8 cellular contexts compared by ENCODE assay signal in the genomic region with DNA sequence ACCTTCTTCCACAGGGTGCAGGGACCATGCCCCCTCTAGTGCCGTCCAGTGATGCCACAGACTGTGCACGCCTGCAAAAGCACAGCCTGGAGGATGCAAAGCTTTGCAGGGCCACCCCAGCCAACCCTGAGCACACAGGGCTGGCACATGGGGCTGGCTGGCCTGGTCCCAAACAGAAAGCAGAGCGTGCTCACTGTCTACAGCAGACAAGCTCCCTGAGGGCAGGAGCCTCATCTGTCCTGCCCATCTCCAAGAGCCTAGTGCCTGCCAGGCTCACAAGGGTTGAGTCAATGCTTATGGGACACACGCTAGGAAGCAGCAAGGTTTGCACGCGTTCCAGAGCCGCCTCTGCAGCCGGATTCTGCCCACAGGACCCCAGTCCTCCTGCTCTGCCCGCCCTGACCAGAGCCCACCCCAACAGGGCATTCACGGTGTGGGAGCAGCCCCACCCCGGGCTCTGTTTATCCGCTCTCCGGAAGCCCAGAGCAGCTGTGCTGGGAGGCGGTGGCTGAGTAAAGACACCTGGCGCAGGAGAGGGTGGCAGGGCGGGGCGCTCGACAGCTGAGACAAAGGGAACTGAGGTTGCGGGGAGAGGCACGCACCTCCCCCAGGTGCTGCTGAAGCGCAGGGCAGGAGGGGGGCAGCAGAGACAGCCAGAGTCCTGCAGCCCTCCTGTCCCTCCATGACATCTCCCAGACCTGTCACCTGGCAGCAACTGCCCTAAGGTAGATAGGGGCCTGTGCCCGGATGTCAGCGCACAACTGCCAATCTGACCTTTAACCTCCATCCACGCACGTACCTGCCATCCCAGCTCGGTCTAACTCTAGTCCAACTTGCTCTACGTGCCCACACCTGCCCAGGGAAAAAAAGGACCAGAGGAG. TPM values are rescaled to one million over a fixed set of nuclear protein-coding genes. Genes with fewer than 3 reads are reported as not detected.
A peak's percentile ranks its signal among the peaks of the same experiment; 100 is the strongest.
DNase-seq lines count a peak whose midpoint lies in the region; ATAC-seq, FAIRE-seq and TF ChIP-seq lines count a peak whose summit lies in the region.

No MANE protein-coding gene starts in this region.

- H3K27ac ChIP-seq in GM23338 (ENCODE audit: low read depth) (no peak overlapping the region), parathyroid adenoma (peak overlapping the region; percentile 99)

- H4K20me1 ChIP-seq in GM23338 (replicated peaks; ENCODE audit: insufficient read depth) = no peaks in the 10 kb centered on the region

- H3K4me2 ChIP-seq in GM23338 = peak overlapping the region; percentile 90
- H3K4me2 ChIP-seq in parathyroid adenoma (ENCODE audit: low read length) = no peak overlapping the region

- H2AFZ ChIP-seq in GM23338 = no peak overlapping the region
- no peak overlapping the region for H2AFZ ChIP-seq in parathyroid adenoma

- H3K9me3 Mint-ChIP-seq in GM23338 = peaks cover 3% of the 10 kb centered on the region; the same call in 2 of the 3 replicates

- intact Hi-C loops in posterior vena cava (cut with DNase I) = no loop called here

- ATAC-seq in GM23338 = peak; percentile 3

- H3F3A ChIP-seq in GM23338 (replicated peaks; ENCODE audit: low read depth) = no peaks in the 10 kb centered on the region

- no peaks in the 10 kb centered on the region for H3K9me2 ChIP-seq in GM23338 (ENCODE audit: insufficient read depth)

- H3K4me3 ChIP-seq in GM23338 = peak overlapping the region; percentile 82
- H3K4me3 ChIP-seq in bronchial epithelial cell (ENCODE audit: low read depth, low read length) = no peak overlapping the region
- no peak overlapping the region for H3K4me3 ChIP-seq in parathyroid adenoma (ENCODE audit: low read depth, low read length)

- FAIRE-seq in bronchial epithelial cell (lab: Jason Lieb, UNC) = no peak

- H3K27me3 Mint-ChIP-seq in GM23338 (ENCODE audit: insufficient read depth, low read depth, poor library complexity) = peaks cover 43% of the 10 kb centered on the region

- peak overlapping the region; percentile 83 for H3K4me3 Mint-ChIP-seq in GM23338

- H3K36me3 Mint-ChIP-seq in GM23338 (ENCODE audit: low read depth) = no peaks in the 10 kb centered on the region; the same call in 2 of the 3 replicates

- DNase-seq in GM23338 (ENCODE audit: low spot score) = peak; percentile 77
- DNase-seq in NCI-H2196 (lab: John Stamatoyannopoulos, UW; ENCODE audit: unreplicated experiment) = peak; percentile 55
- peak; percentile 13 for DNase-seq in bronchial epithelial cell (ENCODE audit: low read depth)
- no peak for DNase-seq in cerebellum (ENCODE audit: low spot score)
- DNase-seq in midbrain (lab: John Stamatoyannopoulos, UW) = no peak
- no peak for DNase-seq in CD1c-positive myeloid dendritic cell (ENCODE audit: extremely low spot score)
- no peak for DNase-seq in posterior vena cava (ENCODE audit: low spot score)

- H3K27me3 ChIP-seq in GM23338 (ENCODE audit: insufficient read depth) = peaks cover 31% of the 10 kb centered on the region
- peaks cover 26% of the 10 kb centered on the region for H3K27me3 ChIP-seq in bronchial epithelial cell (ENCODE audit: control insufficient read depth, insufficient read depth, low read length)
- H3K27me3 ChIP-seq in parathyroid adenoma (ENCODE audit: control insufficient read depth, insufficient read depth, low read length) = no peaks in the 10 kb centered on the region

- TF ChIP-seq CTCF in GM23338 (conservative IDR thresholded peaks at IDR 0.05; ENCODE audit: low read depth in 2 of 2) (no peak), bronchial epithelial cell (IDR thresholded peaks at IDR 0.05; ENCODE audit: insufficient read depth, low read length, severe bottlenecking) (no peak), parathyroid adenoma (IDR thresholded peaks at IDR 0.05) (no peak)

- H3K36me3 ChIP-seq in GM23338 (ENCODE audit: insufficient read depth) = no peaks in the 10 kb centered on the region
- no peaks in the 10 kb centered on the region for H3K36me3 ChIP-seq in bronchial epithelial cell (ENCODE audit: control insufficient read depth, insufficient read depth, low read length)
- no peaks in the 10 kb centered on the region for H3K36me3 ChIP-seq in parathyroid adenoma (ENCODE audit: control insufficient read depth, insufficient read depth, low read length)

- no peak overlapping the region for H3K9ac ChIP-seq in parathyroid adenoma

- peaks cover 59% of the 10 kb centered on the region for H3K4me1 Mint-ChIP-seq in GM23338

- H3K79me2 ChIP-seq in GM23338 (replicated peaks; ENCODE audit: insufficient read depth) = no peaks in the 10 kb centered on the region
- peaks cover 9% of the 10 kb centered on the region for H3K79me2 ChIP-seq in parathyroid adenoma

- H3K27ac Mint-ChIP-seq in GM23338 = no peak overlapping the region

- H3K4me1 ChIP-seq in GM23338 (ENCODE audit: insufficient read depth) (peaks cover 39% of the 10 kb centered on the region), parathyroid adenoma (peaks cover 29% of the 10 kb centered on the region)

- no peaks in the 10 kb centered on the region for H3K9me3 ChIP-seq in parathyroid adenoma (ENCODE audit: control insufficient read depth, low read length)

TF ChIP-seq in GM23338, 12 proteins besides CTCF, POLR2A, EP300 and RAD21:
- TF ChIP-seq POLR2AphosphoS5 (IDR thresholded peaks at IDR 0.05; ENCODE audit: low read depth) (no peak), CREB1 (CRISPR knock-in tag; IDR thresholded peaks at IDR 0.05; ENCODE audit: low read depth) (no peak)
TF ChIP-seq in GM23338: peak in this region for 0.

RNA-seq across cellular contexts. Expression of a gene that starts 4.3 kb away (rescaled TPM):
- 11.3 and 14.7 TPM in 2 replicates for total RNA-seq in GM23338 (2014; rRNA removed; shearing (Covaris generic))
- 2.6 and 2.9 TPM in 2 replicates for polyA plus RNA-seq in GM23338 (2016; fragmentation: Nextera tagmentation; extraction: Ambion mirVana)
- total RNA-seq in bronchial epithelial cell (under 0.01 and 0.13 TPM in 2 replicates), cerebellum (14.2 TPM), posterior vena cava (10 to 100 TPM; 27.3 to 37.3 TPM)

RNA-seq across cellular contexts. Expression of a gene that starts 17.0 kb away (rescaled TPM):
- total RNA-seq in GM23338 (2014; rRNA removed; shearing (Covaris generic)) = 6.1 and 13.3 TPM in 2 replicates
- 2.6 and 3.1 TPM in 2 replicates for polyA plus RNA-seq in GM23338 (2016; fragmentation: Nextera tagmentation; extraction: Ambion mirVana)
- total RNA-seq in bronchial epithelial cell (under 0.01 TPM in 2 replicates), cerebellum (1.5 TPM), posterior vena cava (10 to 100 TPM; 27.9 to 71.8 TPM)

RNA-seq across cellular contexts. Expression of a gene that starts 50.5 kb away (rescaled TPM):
- 1.2 and 2.2 TPM in 2 replicates for total RNA-seq in GM23338 (2014; rRNA removed; shearing (Covaris generic))
- 3.2 and 3.4 TPM in 2 replicates for polyA plus RNA-seq in GM23338 (2016; fragmentation: Nextera tagmentation; extraction: Ambion mirVana)
- total RNA-seq in bronchial epithelial cell = under 0.01 and 0.26 TPM in 2 replicates
- total RNA-seq in cerebellum = 3.9 TPM
- not detected for total RNA-seq in posterior vena cava

RNA-seq across cellular contexts. Expression of a gene that starts 54.4 kb away (rescaled TPM):
- 27.1 and 41.1 TPM in 2 replicates for total RNA-seq in GM23338 (2014; rRNA removed; shearing (Covaris generic))
- 11.4 and 13.1 TPM in 2 replicates for polyA plus RNA-seq in GM23338 (2016; fragmentation: Nextera tagmentation; extraction: Ambion mirVana)
- 20.5 and 22.4 TPM in 2 replicates for total RNA-seq in bronchial epithelial cell
- 35.3 TPM for total RNA-seq in cerebellum
- 10 to 100 TPM; 19.2 to 24.5 TPM for total RNA-seq in posterior vena cava

Comparison
In these comparisons a context has a peak if more than half of its experiments do, and no peak if none do; other contexts are left out.
1. DNase-seq: peak in GM23338 (single experiment), NCI-H2196 (single experiment) and bronchial epithelial cell (single experiment); none in cerebellum (single experiment), midbrain (single experiment), CD1c-positive myeloid dendritic cell (single experiment) and posterior vena cava (single experiment).
2. RNA of a gene that starts 4.3 kb away (total RNA-seq): 27.3 to 37.3 TPM in posterior vena cava, 11.3 to 14.7 TPM in GM23338 and 14.2 TPM in cerebellum (single experiment); under 0.01 to 0.13 TPM in bronchial epithelial cell; every median in the first group is over 10 times any median in the second.